21 cellular contexts compared by ENCODE assay signal in the genomic region with DNA sequence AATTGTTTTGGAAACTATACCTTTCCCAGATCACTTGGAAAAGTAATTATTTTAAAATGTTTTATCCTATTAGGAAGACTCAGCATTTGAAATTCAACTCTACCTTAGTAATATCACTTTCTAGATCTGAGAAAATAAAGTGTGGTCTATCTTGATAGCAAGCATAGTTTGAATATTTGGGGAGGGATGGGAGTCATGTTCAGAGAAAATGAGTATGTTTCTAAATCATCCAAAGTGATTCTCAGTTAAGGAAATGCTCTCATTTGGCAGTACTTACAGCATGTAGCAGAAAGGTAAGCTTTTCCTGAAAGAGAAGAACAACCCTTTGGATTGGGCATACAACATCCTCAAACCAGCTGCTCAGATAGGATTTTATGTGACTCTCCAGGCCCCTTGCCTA.
"Had no signal": no experiment of that assay in that cellular context is flagged by ENCODE, and none has a peak within 500 bp of the region (broad histone marks: within the 10 kb centered on the region; RNA-seq: fewer than 3 reads in every experiment).

No MANE protein-coding gene starts in this region.

- H3K4me3 ChIP-seq: dorsolateral prefrontal cortex, heart left ventricle, neural progenitor cell, pancreas, spleen, testis, tibial nerve, upper lobe of right lung, vagina had no signal

- ATAC-seq: heart left ventricle; naive thymus-derived CD8-positive, alpha-beta T cell; pancreas; right cardiac atrium; stimulated activated naive B cell treated with anti-CD40 and anti-IgM and Interleukin-4, amounts not matched to agents 10 μg/mL and 1 μg/mL and 100 μg/mL, for 72 hours; stimulated activated naive CD8-positive, alpha-beta T cell treated with anti-CD3 and anti-CD28 coated beads, Interleukin-15, amount 100 ng/mL, for 72 hours; upper lobe of right lung had no signal

- H2AFZ ChIP-seq: neural progenitor cell had no signal

- H3K27ac ChIP-seq: dorsolateral prefrontal cortex, heart left ventricle, neural progenitor cell, pancreas, spleen, testis, tibial nerve, upper lobe of right lung, vagina had no signal

- H3K9me3 ChIP-seq: heart left ventricle, pancreas, spleen, testis, tibial nerve, upper lobe of right lung, vagina had no signal

- H3K9ac ChIP-seq: neural progenitor cell had no signal

- H3K4me1 Mint-ChIP-seq: neural progenitor cell had no signal

- H3K4me2 ChIP-seq: neural progenitor cell had no signal

- H3K27me3 Mint-ChIP-seq: naive thymus-derived CD8-positive, alpha-beta T cell; progenitor cell of endocrine pancreas; stimulated activated naive B cell treated with anti-CD40 and anti-IgM and Interleukin-4, amounts not matched to agents 10 μg/mL and 1 μg/mL and 100 μg/mL, for 72 hours; stimulated activated naive CD8-positive, alpha-beta T cell treated with anti-CD3 and anti-CD28 coated beads, Interleukin-15, amount 100 ng/mL, for 72 hours had no signal

- H3K9me3 Mint-ChIP-seq: naive thymus-derived CD8-positive, alpha-beta T cell; neural progenitor cell; stimulated activated naive B cell treated with anti-CD40 and anti-IgM and Interleukin-4, amounts not matched to agents 10 μg/mL and 1 μg/mL and 100 μg/mL, for 72 hours; stimulated activated naive CD8-positive, alpha-beta T cell treated with anti-CD3 and anti-CD28 coated beads, Interleukin-15, amount 100 ng/mL, for 72 hours had no signal

- H3K4me3 Mint-ChIP-seq: naive thymus-derived CD8-positive, alpha-beta T cell; neural progenitor cell; stimulated activated naive B cell treated with anti-CD40 and anti-IgM and Interleukin-4, amounts not matched to agents 10 μg/mL and 1 μg/mL and 100 μg/mL, for 72 hours; stimulated activated naive CD8-positive, alpha-beta T cell treated with anti-CD3 and anti-CD28 coated beads, Interleukin-15, amount 100 ng/mL, for 72 hours had no signal

- H3K27me3 ChIP-seq: dorsolateral prefrontal cortex, heart left ventricle, neural progenitor cell, pancreas, spleen, testis, tibial nerve, upper lobe of right lung, vagina had no signal

- H3K4me1 ChIP-seq: neural progenitor cell, pancreas, testis, tibial nerve, vagina had no signal

- H3K27ac Mint-ChIP-seq: neural progenitor cell; progenitor cell of endocrine pancreas; stimulated activated naive B cell treated with anti-CD40 and anti-IgM and Interleukin-4, amounts not matched to agents 10 μg/mL and 1 μg/mL and 100 μg/mL, for 72 hours; stimulated activated naive CD8-positive, alpha-beta T cell treated with anti-CD3 and anti-CD28 coated beads, Interleukin-15, amount 100 ng/mL, for 72 hours had no signal

- DNase-seq: cortex of kidney; dorsolateral prefrontal cortex; effector CD8-positive, alpha-beta T cell; heart left ventricle; hippocampal formation; naive thymus-derived CD8-positive, alpha-beta T cell; nucleus accumbens; pancreas; right cardiac atrium; spleen; stimulated activated CD4-positive, alpha-beta T cell treated with anti-CD3 and anti-CD28 coated beads, Interleukin-15, amount 100 ng/mL, for 24 hours; stimulated activated CD4-positive, alpha-beta T cell treated with anti-CD3 and anti-CD28 coated beads, Interleukin-1b, Interleukin-23, amount 100 ng/mL, for 48 hours; stimulated activated CD4-positive, alpha-beta T cell treated with anti-CD3 and anti-CD28 coated beads, Interleukin-4, amount 100 ng/mL, for 24 hours; stimulated activated naive B cell treated with anti-CD40 and anti-IgM and Interleukin-4, amounts not matched to agents 10 μg/mL and 1 μg/mL and 100 μg/mL, for 72 hours; stimulated activated naive CD8-positive, alpha-beta T cell treated with anti-CD3 and anti-CD28 coated beads, Interleukin-15, amount 100 ng/mL, for 72 hours; testis; upper lobe of right lung had no signal
